Comparison of ENCODE assay signal across 21 cellular contexts in the genomic region with DNA sequence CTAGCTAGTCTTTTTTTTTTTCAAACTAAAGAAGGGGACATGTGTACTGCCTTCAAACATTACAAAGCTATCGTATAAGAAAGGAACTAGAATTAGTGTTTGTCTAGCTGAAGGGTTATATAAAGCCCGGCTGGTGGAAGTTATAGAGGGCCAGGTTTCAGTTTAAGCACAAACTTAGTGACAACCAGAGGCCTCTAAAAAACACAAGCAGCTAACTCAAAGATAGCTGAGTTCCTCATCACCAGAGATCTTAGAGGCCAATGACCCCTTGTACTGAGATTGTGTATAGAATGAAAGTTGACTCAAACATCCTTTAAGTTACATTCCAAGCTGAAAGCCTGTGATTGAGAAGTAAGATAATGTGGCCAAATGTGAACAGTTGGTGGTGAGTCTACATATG. TPM values are rescaled to one million over a fixed set of nuclear protein-coding genes. Genes with fewer than 3 reads are reported as not detected.
DNase-seq lines count a peak whose midpoint lies in the region; ATAC-seq, FAIRE-seq and TF ChIP-seq lines count a peak whose summit lies in the region.
"Had no signal": no experiment of that assay in that cellular context is flagged by ENCODE, and none has a peak within 500 bp of the region (broad histone marks: within the 10 kb centered on the region; RNA-seq: fewer than 3 reads in every experiment).

No MANE protein-coding gene starts in this region.

- H3K27me3 ChIP-seq in GM12878 (replicated peaks in 1 of 2; ENCODE audit: control insufficient read depth in 2 of 2, insufficient read depth in 2 of 2, low read length in 1 of 2) (no peaks in the 10 kb centered on the region), H7 (ENCODE audit: control insufficient read depth, insufficient read depth, low read length) (no peaks in the 10 kb centered on the region)
- H3K27me3 ChIP-seq: Peyer's patch had no signal

- FAIRE-seq in GM19239 (lab: Jason Lieb, UNC) (peak; percentile 84), GM12878 (lab: Jason Lieb, UNC) (no peak), HTR-8/SVneo (lab: Jason Lieb, UNC) (no peak)
- FAIRE-seq: H1, HepG2 had no signal

- BruUV-seq in GM12878 (replicated peaks; lab: Mats Ljungman, UMichigan): no TSS peak

- peaks cover 35% of the 10 kb centered on the region for H3K4me1 ChIP-seq in GM12878 (ENCODE audit: control insufficient read depth, insufficient read depth, low read length)

- H4K20me1 ChIP-seq in GM12878 (ENCODE audit: control insufficient read depth, insufficient read depth): no peaks in the 10 kb centered on the region

- H3K79me2 ChIP-seq in GM12878 (ENCODE audit: control insufficient read depth, insufficient read depth, low read length): no peaks in the 10 kb centered on the region

- no peak for TF ChIP-seq EP300 in GM12878 (IDR thresholded peaks at IDR 0.05; ENCODE audit: borderline replicate concordance in 1 of 2, control insufficient read depth in 1 of 2, low read depth in 2 of 2, low read length in 2 of 2)

- CTCF ChIA-PET in GM12878 (lab: Yijun Ruan, JAX): interaction anchor here (1.0 to 2.4 kb wide), 4 partner anchors 16 to 235 kb away, joined by 3 to 8 read pairs (median 5); partner anchors contain the start of gene SGMS1

- H3K27ac ChIP-seq in GM12878 (ENCODE audit: control insufficient read depth, insufficient read depth): no peak overlapping the region
- H3K27ac ChIP-seq: Peyer's patch had no signal

- ATAC-seq in GM12878: no peak
- ATAC-seq in GM18870 (IDR thresholded peaks at IDR 0.05; ENCODE audit: unreplicated experiment): no peak
- ATAC-seq: HepG2 had no signal

- POLR2A ChIA-PET in GM12878 (lab: Charles Lee): interaction anchor here (0.6 to 1.2 kb wide), 3 partner anchors 15 to 30 kb away, joined by 3 to 5 read pairs (median 4); no protein-coding TSS in a partner anchor

- no peak overlapping the region for H3K9ac ChIP-seq in GM12878 (ENCODE audit: control insufficient read depth, insufficient read depth, low read length)

- no peak overlapping the region for H3K4me2 ChIP-seq in GM12878 (ENCODE audit: control insufficient read depth, insufficient read depth)

- no peak for DNase-seq in GM19239 (ENCODE audit: insufficient read length, low spot score)
- DNase-seq in GM12878 (ENCODE audit: low read depth, low spot score): no peak
- DNase-seq in iris pigment epithelial cell (ENCODE audit: low read depth): peak; percentile 45
- no peak for DNase-seq in HTR-8/SVneo (ENCODE audit: insufficient read length, low spot score)
- DNase-seq in middle frontal gyrus (ENCODE audit: extremely low spot score, low spot score): no peak
- DNase-seq in H7: no peak
- DNase-seq: CD4-positive, CD25-positive, alpha-beta regulatory T cell; DMS79; KG1; NCI-H1092 treated with DMSO at 0.1 percent for 48 hours; NCI-H1436 treated with DMSO at 0.1 percent for 48 hours; NCI-H2029 treated with DMSO at 0.1 percent for 48 hours; NCI-H226; NCI-H524; NCI-H774; NK-92 treated with Interleukin-12 subunit alpha and Interleukin-12 subunit beta, amount 100 ng/mL, for 24 hours; Peyer's patch; T-helper 1 cell had no signal

- no peak for TF ChIP-seq CTCF in GM12878 (IDR thresholded peaks at IDR 0.05 in 2 of 3, conservative IDR thresholded peaks at IDR 0.05 in 1 of 3; ENCODE audit: control insufficient read depth in 2 of 3, extremely low read depth in 1 of 3, insufficient read depth in 1 of 3, low read depth in 3 of 3, low read length in 3 of 3)

- intact Hi-C loops in GM12878 (cut with micrococcal nuclease; ENCODE audit: unreplicated experiment): no loop called here

- WGBS in GM12878 (ENCODE audit: insufficient coverage, insufficient replicate concordance, low lambda C conversion rate, missing lambda C conversion rate): 11% methylated on average over 2 of the region's 2 CpGs

- TF ChIP-seq POLR2A in GM12878 (IDR thresholded peaks at IDR 0.05; ENCODE audit: low read depth, low read length): no peak

- H3K36me3 ChIP-seq in GM12878 (ENCODE audit: control insufficient read depth in 2 of 2, insufficient read depth in 2 of 2, low read length in 1 of 2) (no peaks in the 10 kb centered on the region), H7 (replicated peaks; ENCODE audit: control insufficient read depth, insufficient read depth, low read length) (no peaks in the 10 kb centered on the region)
- H3K36me3 ChIP-seq: Peyer's patch had no signal

- no peak for TF ChIP-seq RAD21 in GM12878 (IDR thresholded peaks at IDR 0.05; ENCODE audit: insufficient read depth, low read depth, low read length)

- RAD21 ChIA-PET in GM12878 (lab: Charles Lee; ENCODE audit: unreplicated experiment): interaction anchor here (0.7 to 1.5 kb wide), 7 partner anchors 8 to 238 kb away, joined by 3 to 4 read pairs (median 3); no protein-coding TSS in a partner anchor

- in situ Hi-C loops in GM12878 (cut with MboI): loop anchor here (10.0 kb wide), 1 partner anchor 1043 kb away; the partner anchor contains the start of gene CSTF2T

- no peak overlapping the region for H3K4me3 ChIP-seq in GM12878
- no peak overlapping the region for H3K4me3 ChIP-seq in H7 (ENCODE audit: insufficient read depth, low read depth, low read length)
- H3K4me3 ChIP-seq: Peyer's patch had no signal

- no peaks in the 10 kb centered on the region for H3K9me3 ChIP-seq in GM12878 (replicated peaks; ENCODE audit: control insufficient read depth, insufficient read depth, low read length)
- H3K9me3 ChIP-seq: Peyer's patch had no signal

- SMC1A ChIA-PET in GM12878 (lab: Charles Lee; ENCODE audit: uncharacterized antibody, unreplicated experiment): interaction anchor here (0.7 to 9.4 kb wide), 8 partner anchors 14 to 359 kb away, joined by 3 to 105 read pairs (median 3); no protein-coding TSS in a partner anchor

- peak overlapping the region; percentile 5; the same call in 1 of the 2 replicates for H2AFZ ChIP-seq in GM12878 (ENCODE audit: control insufficient read depth, low read depth, low read length)

TF ChIP-seq in GM12878, 131 proteins besides CTCF, POLR2A, EP300 and RAD21 (continues in another document):
- TF ChIP-seq CEBPZ (IDR thresholded peaks at IDR 0.05; ENCODE audit: low read depth, low read length) (no peak), CBFB (IDR thresholded peaks at IDR 0.05; ENCODE audit: low read depth) (no peak), CHD4 (IDR thresholded peaks at IDR 0.05) (no peak), SMC3 (IDR thresholded peaks at IDR 0.05; ENCODE audit: borderline replicate concordance, low read length) (no peak), BHLHE40 (IDR thresholded peaks at IDR 0.05; ENCODE audit: borderline replicate concordance in 1 of 2, low read depth in 2 of 2, low read length in 1 of 2) (no peak), RUNX3 (IDR thresholded peaks at IDR 0.05; ENCODE audit: low read length) (no peak), WRNIP1 (IDR thresholded peaks at IDR 0.05; ENCODE audit: borderline replicate concordance, low read depth, low read length) (no peak)
- TF ChIP-seq, protein P1, sequence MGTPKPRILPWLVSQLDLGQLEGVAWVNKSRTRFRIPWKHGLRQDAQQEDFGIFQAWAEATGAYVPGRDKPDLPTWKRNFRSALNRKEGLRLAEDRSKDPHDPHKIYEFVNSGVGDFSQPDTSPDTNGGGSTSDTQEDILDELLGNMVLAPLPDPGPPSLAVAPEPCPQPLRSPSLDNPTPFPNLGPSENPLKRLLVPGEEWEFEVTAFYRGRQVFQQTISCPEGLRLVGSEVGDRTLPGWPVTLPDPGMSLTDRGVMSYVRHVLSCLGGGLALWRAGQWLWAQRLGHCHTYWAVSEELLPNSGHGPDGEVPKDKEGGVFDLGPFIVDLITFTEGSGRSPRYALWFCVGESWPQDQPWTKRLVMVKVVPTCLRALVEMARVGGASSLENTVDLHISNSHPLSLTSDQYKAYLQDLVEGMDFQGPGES (IDR thresholded peaks at IDR 0.05): no peak

RNA-seq across cellular contexts. Expression of gene SGMS1, which starts 28.1 kb away (rescaled TPM):
- total RNA-seq in GM12878 (2013; cell fraction: nucleolus; rRNA removed): 31.1 and 32.6 TPM in 2 replicates
- total RNA-seq in GM12878 (2014; rRNA removed) (6.3 and 7.4 TPM in 2 replicates), GM12878 (2014; rRNA removed; fragmentation: Illumina TruSeq; extraction: Trizol) (4.8 and 7.2 TPM in 2 replicates), GM12878 (2021) (3.6 and 5.0 TPM in 2 replicates)
- polyA plus RNA-seq in GM12878 (2011; ENCODE audit: low read depth): 7.3 TPM
- polyA plus RNA-seq in GM12878 (2011; rRNA removed) (14.5 and 14.8 TPM in 2 replicates), GM12878 (2014; fragmentation: Illumina TruSeq; extraction: Trizol) (3.5 and 3.6 TPM in 2 replicates), GM12878 (2014; fragmentation: Nextera tagmentation; extraction: Ambion mirVana) (1 to 10 TPM; 1.4 to 1.7 TPM), GM12878 (2014; rRNA removed) (2.5 and 4.4 TPM in 2 replicates), GM12878 (2016; fragmentation: Nextera tagmentation; extraction: Ambion mirVana) (10 to 100 TPM; 10.7 to 11.7 TPM)
- polyA plus RNA-seq in GM12878 (2011; cell fraction: cytosol; rRNA removed): 12.2 and 14.7 TPM in 2 replicates
- 14.2 and 16.5 TPM in 2 replicates for polyA plus RNA-seq in GM12878 (2011; cell fraction: nucleus; rRNA removed)
- polyA plus RNA-seq in GM12878 (2012): 9.6 and 14.4 TPM in 2 replicates
- polyA minus RNA-seq in GM12878 (2011; rRNA and poly(A)+ RNA removed): 20.7 and 31.1 TPM in 2 replicates
- 12.2 and 13.7 TPM in 2 replicates for polyA minus RNA-seq in GM12878 (2011; cell fraction: cytosol; rRNA and poly(A)+ RNA removed)
- 50.1 and 107 TPM in 2 replicates for polyA minus RNA-seq in GM12878 (2011; cell fraction: nucleus; rRNA and poly(A)+ RNA removed)
- 19.4 and 20.1 TPM in 2 replicates for total RNA-seq in H7 (2014; rRNA removed; shearing (Covaris generic))
